ENCODE assay signal across 17 cellular contexts in the genomic region with DNA sequence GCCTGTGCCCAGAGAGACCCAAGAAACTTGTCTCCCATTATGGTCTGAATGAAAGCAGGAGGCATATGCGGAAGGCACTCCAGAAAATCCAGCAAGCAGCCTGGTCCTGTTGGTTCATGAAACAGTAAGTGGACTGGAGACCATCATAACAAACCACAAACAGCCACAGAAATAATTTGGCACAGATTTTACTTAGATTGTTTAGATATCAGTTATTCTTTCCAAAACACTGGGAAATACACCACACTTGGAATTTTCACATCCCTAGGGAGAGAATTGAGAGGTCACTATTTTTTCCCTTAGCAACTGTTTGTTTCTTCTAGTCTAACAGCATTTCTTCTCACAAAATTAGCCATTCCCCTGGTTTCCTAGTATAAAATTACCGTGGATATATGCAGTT.
"Had no signal": no experiment of that assay in that cellular context is flagged by ENCODE, and none has a peak within 500 bp of the region (broad histone marks: within the 10 kb centered on the region; RNA-seq: fewer than 3 reads in every experiment).

No MANE protein-coding gene starts in this region.

- ATAC-seq: left colon; naive thymus-derived CD8-positive, alpha-beta T cell; upper lobe of right lung had no signal

- H3K36me3 ChIP-seq: heart left ventricle, neutrophil, suprapubic skin, thyroid gland, upper lobe of right lung, vagina had no signal

- H3K27me3 ChIP-seq: heart left ventricle, neutrophil, suprapubic skin, thyroid gland, upper lobe of right lung, vagina had no signal

- H3K4me3 ChIP-seq: coronary artery, heart left ventricle, smooth muscle cell, suprapubic skin, thyroid gland, upper lobe of right lung, vagina had no signal

- H3K4me1 ChIP-seq: suprapubic skin, thyroid gland, upper lobe of right lung, vagina had no signal

- H3K9me3 ChIP-seq: neutrophil had no signal

- H3K27ac ChIP-seq: neutrophil, suprapubic skin, upper lobe of right lung, vagina had no signal

- DNase-seq: effector CD4-positive, alpha-beta T cell; endodermal cell; heart left ventricle; hippocampal formation; left colon; mammary epithelial cell; naive thymus-derived CD8-positive, alpha-beta T cell; posterior cingulate gyrus; stimulated activated CD4-positive, alpha-beta T cell treated with anti-CD3 and anti-CD28 coated beads, Interleukin-2, amount 100 ng/mL, for 48 hours; stimulated activated naive CD4-positive, alpha-beta T cell treated with Interleukin-2 at 50 U/mL for 16 hours; thyroid gland; upper lobe of right lung had no signal
